In genomic region chr9:133086894-133087293, GRCh38 we compare ENCODE assay signal across 18 cellular contexts.
"Had no signal": no experiment of that assay in that cellular context is flagged by ENCODE, and none has a peak within 500 bp of the region (broad histone marks: within the 10 kb centered on the region; RNA-seq: fewer than 3 reads in every experiment).

No MANE protein-coding gene starts in this region.

- ATAC-seq: sciatic nerve; stimulated activated effector memory CD8-positive, alpha-beta T cell treated with anti-CD3 and anti-CD28 coated beads, Interleukin-12 subunit alpha, Interleukin-12 subunit beta, amount 100 ng/mL, for 72 hours; stimulated activated naive CD8-positive, alpha-beta T cell treated with anti-CD3 and anti-CD28 coated beads, Interleukin-15, Interleukin-2, amounts not matched to agents 100 U/mL and 50 U/mL, for 24 hours had no signal

- H3K36me3 Mint-ChIP-seq: memory B cell; neural progenitor cell; stimulated activated effector memory CD8-positive, alpha-beta T cell treated with anti-CD3 and anti-CD28 coated beads, Interleukin-12 subunit alpha, Interleukin-12 subunit beta, amount 100 ng/mL, for 72 hours; type B pancreatic cell had no signal

- H3K27me3 ChIP-seq: neural progenitor cell, right atrium auricular region, testis, tibial artery had no signal

- H3K27ac ChIP-seq: neural progenitor cell, prostate gland, right atrium auricular region, testis, tibial artery had no signal

- H3K36me3 ChIP-seq: neural progenitor cell, prostate gland, right atrium auricular region, tibial artery had no signal

- H3K4me3 Mint-ChIP-seq: memory B cell; nephron; neural progenitor cell; stimulated activated effector memory CD8-positive, alpha-beta T cell treated with anti-CD3 and anti-CD28 coated beads, Interleukin-12 subunit alpha, Interleukin-12 subunit beta, amount 100 ng/mL, for 72 hours; type B pancreatic cell had no signal

- H3K9me3 Mint-ChIP-seq: memory B cell; nephron; neural progenitor cell; stimulated activated effector memory CD8-positive, alpha-beta T cell treated with anti-CD3 and anti-CD28 coated beads, Interleukin-12 subunit alpha, Interleukin-12 subunit beta, amount 100 ng/mL, for 72 hours; type B pancreatic cell had no signal

- H3K4me1 Mint-ChIP-seq: memory B cell; nephron; neural progenitor cell; stimulated activated effector memory CD8-positive, alpha-beta T cell treated with anti-CD3 and anti-CD28 coated beads, Interleukin-12 subunit alpha, Interleukin-12 subunit beta, amount 100 ng/mL, for 72 hours had no signal

- DNase-seq: cortex of kidney; head of caudate nucleus; nucleus accumbens; stimulated activated CD4-positive, alpha-beta T cell treated with anti-CD3 and anti-CD28 coated beads, Interleukin-2, amount 100 ng/mL, for 24 hours; stimulated activated CD4-positive, alpha-beta T cell treated with anti-CD3 and anti-CD28 coated beads, Interleukin-4, amount 100 ng/mL, for 24 hours; stimulated activated naive CD8-positive, alpha-beta T cell treated with anti-CD3 and anti-CD28 coated beads, Interleukin-15, Interleukin-2, amounts not matched to agents 100 U/mL and 50 U/mL, for 24 hours; testis had no signal

- H3K4me2 ChIP-seq: neural progenitor cell, smooth muscle cell had no signal

- H3K27ac Mint-ChIP-seq: memory B cell; nephron; neural progenitor cell; stimulated activated effector memory CD8-positive, alpha-beta T cell treated with anti-CD3 and anti-CD28 coated beads, Interleukin-12 subunit alpha, Interleukin-12 subunit beta, amount 100 ng/mL, for 72 hours; type B pancreatic cell had no signal

- H3K4me3 ChIP-seq: lung, neural progenitor cell, prostate gland, right atrium auricular region, smooth muscle cell, testis, tibial artery had no signal

- H2AFZ ChIP-seq: neural progenitor cell had no signal

- H3K27me3 Mint-ChIP-seq: type B pancreatic cell had no signal

- H3K9me3 ChIP-seq: prostate gland, right atrium auricular region, testis, tibial artery had no signal

- H3K9ac ChIP-seq: neural progenitor cell had no signal

- H3K4me1 ChIP-seq: prostate gland, right atrium auricular region, testis, tibial artery had no signal
